In genomic region chr16:85638248-85638647, GRCh38 we compare ENCODE assay signal across 12 cellular contexts.
"Had no signal": no experiment of that assay in that cellular context is flagged by ENCODE, and none has a peak within 500 bp of the region (broad histone marks: within the 10 kb centered on the region; RNA-seq: fewer than 3 reads in every experiment).

No MANE protein-coding gene starts in this region.

- H3K36me3 Mint-ChIP-seq: immature natural killer cell, natural killer cell had no signal

- H3K4me3 Mint-ChIP-seq: activated CD4-positive, alpha-beta T cell treated with anti-CD3 and anti-CD28 coated beads for 36 hours; activated CD8-positive, alpha-beta T cell treated with anti-CD3 and anti-CD28 coated beads for 36 hours; activated T-helper 1 cell treated with anti-CD3 and anti-CD28 coated beads, Interleukin-12 subunit alpha, Interleukin-12 subunit beta, Interleukin-2, Interleukin-4 antibody, amounts not matched to agents 30 ng/mL and 10 ng/mL and 1 ng/mL, durations not matched to agents 14 hours and 24 hours and 36 hours; effector memory CD8-positive, alpha-beta T cell; immature natural killer cell; natural killer cell had no signal

- H3K27me3 ChIP-seq: transverse colon had no signal

- H3K27ac Mint-ChIP-seq: activated CD4-positive, alpha-beta T cell treated with anti-CD3 and anti-CD28 coated beads for 36 hours; activated CD8-positive, alpha-beta T cell treated with anti-CD3 and anti-CD28 coated beads for 36 hours; activated T-helper 1 cell treated with anti-CD3 and anti-CD28 coated beads, Interleukin-12 subunit alpha, Interleukin-12 subunit beta, Interleukin-2, Interleukin-4 antibody, amounts not matched to agents 30 ng/mL and 10 ng/mL and 1 ng/mL, durations not matched to agents 14 hours and 24 hours and 36 hours; immature natural killer cell had no signal

- H3K36me3 ChIP-seq: transverse colon had no signal

- H3K4me1 Mint-ChIP-seq: activated CD4-positive, alpha-beta T cell treated with anti-CD3 and anti-CD28 coated beads for 36 hours had no signal

- DNase-seq: activated CD4-positive, alpha-beta T cell treated with anti-CD3 and anti-CD28 coated beads for 36 hours; activated CD8-positive, alpha-beta memory T cell treated with anti-CD3 and anti-CD28 coated beads, Interleukin-2, amount 50 U/mL, for 4 hours; activated CD8-positive, alpha-beta T cell treated with anti-CD3 and anti-CD28 coated beads for 36 hours; activated naive CD4-positive, alpha-beta T cell; central memory CD4-positive, alpha-beta T cell; effector memory CD8-positive, alpha-beta T cell; immature natural killer cell; natural killer cell; stimulated activated CD4-positive, alpha-beta T cell treated with anti-CD3 and anti-CD28 coated beads, Interleukin-4, amount 100 ng/mL, for 4 hours; T-helper 9 cell; transverse colon had no signal

- H3K4me3 ChIP-seq: transverse colon had no signal

- H3K9me3 ChIP-seq: transverse colon had no signal

- H3K27me3 Mint-ChIP-seq: activated CD4-positive, alpha-beta T cell treated with anti-CD3 and anti-CD28 coated beads for 36 hours; activated CD8-positive, alpha-beta T cell treated with anti-CD3 and anti-CD28 coated beads for 36 hours; effector memory CD8-positive, alpha-beta T cell had no signal

- H3K9me3 Mint-ChIP-seq: activated CD8-positive, alpha-beta T cell treated with anti-CD3 and anti-CD28 coated beads for 36 hours; activated T-helper 1 cell treated with anti-CD3 and anti-CD28 coated beads, Interleukin-12 subunit alpha, Interleukin-12 subunit beta, Interleukin-2, Interleukin-4 antibody, amounts not matched to agents 30 ng/mL and 10 ng/mL and 1 ng/mL, durations not matched to agents 14 hours and 24 hours and 36 hours; effector memory CD8-positive, alpha-beta T cell; immature natural killer cell; natural killer cell had no signal

- ATAC-seq: activated CD4-positive, alpha-beta T cell treated with anti-CD3 and anti-CD28 coated beads for 36 hours; activated CD8-positive, alpha-beta T cell treated with anti-CD3 and anti-CD28 coated beads for 36 hours; effector memory CD8-positive, alpha-beta T cell; natural killer cell had no signal
